In genomic region chr20:47262365-47263013, GRCh38 we compare ENCODE assay signal across 8 cellular contexts.
DNase-seq lines count a peak whose midpoint lies in the region; ATAC-seq and TF ChIP-seq lines count a peak whose summit lies in the region.

No MANE protein-coding gene starts in this region.

- H3K4me1 ChIP-seq in A673 (ENCODE audit: insufficient read depth, low read length, poor library complexity, severe bottlenecking): peaks cover 7% of the 10 kb centered on the region

- CTCF ChIA-PET in A673 (lab: Charles Lee): no interaction called here

- intact Hi-C loops in A673 (cut with micrococcal nuclease; ENCODE audit: unreplicated experiment): no loop called here

- ATAC-seq in HG03108 (IDR thresholded peaks at IDR 0.05; ENCODE audit: unreplicated experiment): peak; percentile 30
- ATAC-seq in stimulated activated memory B cell treated with anti-CD40 and anti-IgM and Interleukin-4, amounts not matched to agents 10 μg/mL and 1 μg/mL and 100 μg/mL, for 72 hours: peak; percentile 86

- no peak for TF ChIP-seq CTCF in A673 (conservative IDR thresholded peaks at IDR 0.05; ENCODE audit: low read depth, low read length)

- BruUV-seq in A673 (replicated peaks; lab: Mats Ljungman, UMichigan): no TSS peak

- peaks cover 43% of the 10 kb centered on the region for H3K4me1 Mint-ChIP-seq in activated T-cell treated with anti-CD3 and anti-CD28 coated beads, Interleukin-2, amount 50 U/mL, for 24 hours (ENCODE audit: low read depth)
- peaks cover 86% of the 10 kb centered on the region for H3K4me1 Mint-ChIP-seq in stimulated activated memory B cell treated with anti-CD40 and anti-IgM and Interleukin-4, amounts not matched to agents 10 μg/mL and 1 μg/mL and 100 μg/mL, for 72 hours

- peaks cover 12% of the 10 kb centered on the region for H3K36me3 ChIP-seq in A673 (ENCODE audit: insufficient read depth, low read length, poor library complexity, severe bottlenecking)

- H3K4me3 ChIP-seq in A673 (ENCODE audit: low read depth, low read length, poor library complexity, severe bottlenecking): no peak overlapping the region

- H3K9me3 Mint-ChIP-seq in activated T-cell treated with anti-CD3 and anti-CD28 coated beads, Interleukin-2, amount 50 U/mL, for 24 hours: no peaks in the 10 kb centered on the region
- H3K9me3 Mint-ChIP-seq in stimulated activated memory B cell treated with anti-CD40 and anti-IgM and Interleukin-4, amounts not matched to agents 10 μg/mL and 1 μg/mL and 100 μg/mL, for 72 hours: no peaks in the 10 kb centered on the region

- H3K27ac ChIP-seq in A673 (ENCODE audit: low read depth, low read length, poor library complexity, severe bottlenecking): no peak overlapping the region

- H3K27ac Mint-ChIP-seq in activated T-cell treated with anti-CD3 and anti-CD28 coated beads, Interleukin-2, amount 50 U/mL, for 24 hours: peak overlapping the region; percentile 8
- H3K27ac Mint-ChIP-seq in stimulated activated memory B cell treated with anti-CD40 and anti-IgM and Interleukin-4, amounts not matched to agents 10 μg/mL and 1 μg/mL and 100 μg/mL, for 72 hours: peak overlapping the region; percentile 79

- H3K9me3 ChIP-seq in A673 (ENCODE audit: low read depth, low read length, poor library complexity, severe bottlenecking): no peaks in the 10 kb centered on the region

- H3K27me3 Mint-ChIP-seq in activated T-cell treated with anti-CD3 and anti-CD28 coated beads, Interleukin-2, amount 50 U/mL, for 24 hours: no peaks in the 10 kb centered on the region
- H3K27me3 Mint-ChIP-seq in stimulated activated memory B cell treated with anti-CD40 and anti-IgM and Interleukin-4, amounts not matched to agents 10 μg/mL and 1 μg/mL and 100 μg/mL, for 72 hours: no peaks in the 10 kb centered on the region

- H3K27me3 ChIP-seq in A673 (replicated peaks; ENCODE audit: insufficient read depth, low read depth, low read length, poor library complexity): no peaks in the 10 kb centered on the region

- peaks cover 87% of the 10 kb centered on the region for H3K36me3 Mint-ChIP-seq in activated T-cell treated with anti-CD3 and anti-CD28 coated beads, Interleukin-2, amount 50 U/mL, for 24 hours (ENCODE audit: low read depth)
- H3K36me3 Mint-ChIP-seq in stimulated activated memory B cell treated with anti-CD40 and anti-IgM and Interleukin-4, amounts not matched to agents 10 μg/mL and 1 μg/mL and 100 μg/mL, for 72 hours: peaks cover 45% of the 10 kb centered on the region

- no peak for DNase-seq in activated T-cell treated with anti-CD3 and anti-CD28 coated beads, Interleukin-2, amount 50 U/mL, for 24 hours
- DNase-seq in activated T-cell treated with anti-CD3 and anti-CD28 coated beads for 4 hours (no peak), NOMO-1 treated with DMSO at 0.1 percent for 48 hours (lab: John Stamatoyannopoulos, UW; ENCODE audit: unreplicated experiment) (peak; percentile 80), SKM-1 (lab: John Stamatoyannopoulos, UW; ENCODE audit: unreplicated experiment) (no peak), A673 (ENCODE audit: low spot score) (no peak)
- DNase-seq in activated CD4-positive, CD25-positive, alpha-beta regulatory T cell treated with anti-CD3 and anti-CD28 coated beads, Interleukin-2, amount 50 U/mL, for 72 hours: no peak

- no peak overlapping the region for H3K4me3 Mint-ChIP-seq in activated T-cell treated with anti-CD3 and anti-CD28 coated beads, Interleukin-2, amount 50 U/mL, for 24 hours
- peak overlapping the region; percentile 69 for H3K4me3 Mint-ChIP-seq in stimulated activated memory B cell treated with anti-CD40 and anti-IgM and Interleukin-4, amounts not matched to agents 10 μg/mL and 1 μg/mL and 100 μg/mL, for 72 hours

- POLR2A ChIA-PET in A673 (lab: Charles Lee; ENCODE audit: low non-redundant PET): no interaction called here
